2 cellular contexts compared by ENCODE assay signal in the genomic region with DNA sequence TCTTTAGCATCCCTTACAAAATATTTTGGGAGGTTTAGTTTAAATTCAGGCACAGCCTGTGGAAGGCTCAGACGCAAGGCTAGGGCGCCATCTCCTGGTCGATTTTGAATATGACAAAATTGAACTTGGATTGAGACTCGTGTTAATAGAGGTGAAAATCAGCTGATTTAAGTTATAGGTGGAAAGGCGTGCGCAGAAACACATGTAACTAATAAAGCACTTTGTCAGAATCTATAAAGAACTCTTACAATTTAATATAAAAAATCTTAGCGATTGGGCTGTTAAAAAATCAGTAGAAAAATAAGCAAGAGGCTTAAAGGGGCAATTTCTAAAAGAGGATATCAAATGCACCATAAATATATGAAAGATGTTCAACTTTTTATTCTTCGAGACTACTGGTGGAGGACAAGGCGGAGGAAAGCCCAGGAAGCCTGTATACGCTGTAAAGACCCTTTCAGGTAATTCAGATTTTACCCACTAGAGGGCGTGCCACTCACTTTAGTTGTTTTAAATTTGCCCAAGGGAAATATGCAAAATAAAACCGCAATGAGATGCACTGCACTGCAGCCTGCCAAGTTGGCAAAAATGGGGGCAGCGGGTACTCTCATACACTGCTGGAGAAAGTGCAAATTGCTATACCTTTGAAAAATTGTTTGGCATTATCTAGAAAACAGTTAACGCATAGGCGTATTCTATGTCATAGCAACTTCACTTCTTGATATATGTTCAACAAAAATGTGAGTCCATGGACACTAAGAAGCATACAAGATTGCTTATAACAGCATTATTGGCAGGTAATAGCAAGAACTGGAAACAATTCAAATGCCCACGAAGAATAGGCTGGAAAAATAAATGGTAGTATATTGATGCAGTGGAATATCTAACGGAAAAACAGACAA.
A peak's percentile ranks its signal among the peaks of the same experiment; 100 is the strongest.
TF ChIP-seq lines count a peak whose summit lies in the region.

No MANE protein-coding gene starts in this region.

TF ChIP-seq in HCT116, 20 proteins besides CTCF, POLR2A, EP300 and RAD21:
- TF ChIP-seq, protein P1, sequence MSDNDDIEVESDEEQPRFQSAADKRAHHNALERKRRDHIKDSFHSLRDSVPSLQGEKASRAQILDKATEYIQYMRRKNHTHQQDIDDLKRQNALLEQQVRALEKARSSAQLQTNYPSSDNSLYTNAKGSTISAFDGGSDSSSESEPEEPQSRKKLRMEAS (IDR thresholded peaks at IDR 0.05) = 0 out of 2 replicates have a peak, but pooled peaks have one; percentile 29
- TF ChIP-seq YY1 (IDR thresholded peaks at IDR 0.05; ENCODE audit: extremely low read depth, insufficient replicate concordance, low read depth, low read length) (peak; percentile 0), ZFX (IDR thresholded peaks at IDR 0.05) (no peak)

TF ChIP-seq in SK-N-SH, 30 proteins besides CTCF, POLR2A, EP300 and RAD21:
- no peak for TF ChIP-seq RCOR1 (IDR thresholded peaks at IDR 0.05; ENCODE audit: low read length)
- TF ChIP-seq TEAD4 (IDR thresholded peaks at IDR 0.05; ENCODE audit: borderline replicate concordance, insufficient read depth) = peak; percentile 27; the same call in 1 of the 2 replicates
- TF ChIP-seq SMC3 (IDR thresholded peaks at IDR 0.05; ENCODE audit: low read depth, low read length) = peak; percentile 70
- TF ChIP-seq NFIC (IDR thresholded peaks at IDR 0.05; ENCODE audit: borderline replicate concordance) = peak; percentile 41; the same call in 1 of the 2 replicates
- no peak for TF ChIP-seq TCF12 (IDR thresholded peaks at IDR 0.05)
- no peak for TF ChIP-seq YY1 (IDR thresholded peaks at IDR 0.05; ENCODE audit: low read depth)
- TF ChIP-seq MXI1 (IDR thresholded peaks at IDR 0.05; ENCODE audit: low read depth, low read length) = peak; percentile 19; the same call in 1 of the 2 replicates
